Comparison of ENCODE assay signal across 12 cellular contexts in genomic region chr5:180740953-180741352, GRCh38. TPM values are rescaled to one million over a fixed set of nuclear protein-coding genes. Genes with fewer than 3 reads are reported as not detected.
"Had no signal": no experiment of that assay in that cellular context is flagged by ENCODE, and none has a peak within 500 bp of the region (broad histone marks: within the 10 kb centered on the region; RNA-seq: fewer than 3 reads in every experiment).

No MANE protein-coding gene starts in this region.

RNA-seq across cellular contexts. Expression of gene OR2Y1, which starts 1.1 kb away (rescaled TPM):
- total RNA-seq: OCI-LY7, PC-3, PC-9, Peyer's patch, Right ventricle myocardium inferior, Right ventricle myocardium superior, RPMI7951, SJCRH30, SJSA1, SK-MEL-5, T-cell had no signal
- polyA plus RNA-seq: SK-N-SH had no signal
